ENCODE assay signal across 8 cellular contexts in the genomic region with DNA sequence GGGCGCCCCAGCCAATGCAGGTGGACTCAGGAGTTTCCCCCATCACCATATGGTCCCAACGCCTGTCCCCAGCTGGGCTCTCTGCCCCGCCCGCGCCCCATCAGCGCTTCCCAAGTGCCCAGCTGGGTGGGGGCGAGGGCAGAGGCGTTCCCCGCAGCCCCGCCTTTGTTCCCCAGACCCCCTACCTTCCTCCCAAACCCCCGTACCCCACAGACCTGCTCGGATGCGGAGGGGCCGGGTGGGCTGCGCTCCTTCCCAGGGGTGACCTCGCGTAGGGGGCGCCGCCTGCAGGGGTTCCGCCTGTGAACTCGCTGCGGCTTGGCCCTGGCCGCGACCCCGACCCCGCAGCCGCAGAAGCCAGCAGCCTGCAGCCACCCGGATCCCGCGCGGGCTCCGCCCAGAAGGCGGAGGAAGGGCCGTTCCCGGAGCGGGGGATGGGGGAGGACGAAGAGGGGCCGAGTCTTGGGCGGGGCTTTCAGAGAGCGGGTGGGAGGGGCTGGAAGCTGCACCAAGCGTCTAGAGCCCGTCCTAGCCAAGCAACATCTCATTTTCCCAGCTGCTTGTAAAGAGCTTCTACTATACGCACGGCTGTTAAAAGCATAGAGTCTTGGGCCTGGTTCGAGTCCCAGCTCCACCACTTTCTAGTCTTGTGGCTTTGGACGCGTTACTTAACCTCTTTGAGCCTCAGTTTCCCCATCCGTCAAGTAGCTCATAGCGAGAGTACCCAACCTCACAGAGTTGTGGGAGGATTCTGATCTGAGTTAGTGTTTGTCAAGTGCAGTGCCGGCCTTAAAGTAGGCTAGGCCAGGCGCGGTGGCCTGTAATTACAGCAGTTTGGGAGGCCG. TPM values are rescaled to one million over a fixed set of nuclear protein-coding genes. Genes with fewer than 3 reads are reported as not detected.
A peak's percentile ranks its signal among the peaks of the same experiment; 100 is the strongest.
DNase-seq lines count a peak whose midpoint lies in the region; ATAC-seq and TF ChIP-seq lines count a peak whose summit lies in the region.

A gene with protein sequence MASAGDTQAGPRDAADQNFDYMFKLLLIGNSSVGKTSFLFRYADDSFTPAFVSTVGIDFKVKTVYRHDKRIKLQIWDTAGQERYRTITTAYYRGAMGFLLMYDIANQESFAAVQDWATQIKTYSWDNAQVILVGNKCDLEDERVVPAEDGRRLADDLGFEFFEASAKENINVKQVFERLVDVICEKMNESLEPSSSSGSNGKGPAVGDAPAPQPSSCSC (minus strand): TSS at position 404 of the 845 bp plus-strand sequence. CDS start 2,258 bp downstream, outside the sequence.

- H3K4me3 ChIP-seq in choroid plexus epithelial cell (ENCODE audit: low read depth, low read length) (peak within 1 kb of the TSS; percentile 26), kidney epithelial cell (ENCODE audit: low read depth, low read length) (peak within 1 kb of the TSS; percentile 79)

- peaks cover 3% of the 10 kb centered on the region for H3K36me3 ChIP-seq in kidney epithelial cell (ENCODE audit: control insufficient read depth, insufficient read depth, low read length)

- no peaks in the 10 kb centered on the region for H3K27me3 ChIP-seq in kidney epithelial cell (ENCODE audit: control insufficient read depth, insufficient read depth, low read length)

- peak; percentile 72 for ATAC-seq in HG03045 (IDR thresholded peaks at IDR 0.05; ENCODE audit: unreplicated experiment)
- no peak for ATAC-seq in GM18907 (IDR thresholded peaks at IDR 0.05; ENCODE audit: unreplicated experiment)

- TF ChIP-seq CTCF in choroid plexus epithelial cell (conservative IDR thresholded peaks at IDR 0.05; ENCODE audit: low read depth, low read length): no peak
- no peak for TF ChIP-seq CTCF in kidney epithelial cell (IDR thresholded peaks at IDR 0.05; ENCODE audit: insufficient read depth, low read length, poor library complexity, severe bottlenecking)

- DNase-seq in ELR (ENCODE audit: low read depth) (peak; percentile 91), NCI-H510A (lab: John Stamatoyannopoulos, UW) (peak; percentile 86), choroid plexus epithelial cell (ENCODE audit: low read depth) (peak; percentile 89), kidney epithelial cell (ENCODE audit: low read depth) (no peak)
- DNase-seq in activated CD4-positive, alpha-beta T cell treated with anti-CD3 and anti-CD28 coated beads for 24 hours (ENCODE audit: low read depth in 2 of 2): peak; percentile 71 to 83
- DNase-seq in stimulated activated CD4-positive, alpha-beta T cell treated with anti-CD3 and anti-CD28 coated beads, Interleukin-15, amount 100 ng/mL, for 1 hour (ENCODE audit: low read depth in 1 of 2, low spot score in 1 of 2): peak; percentile 52 to 74

RNA-seq across cellular contexts. Expression of the gene that starts here (rescaled TPM):
- 19.6 and 19.8 TPM in 2 replicates for total RNA-seq in kidney epithelial cell
